In genomic region chr10:71448146-71448545, GRCh38 we compare ENCODE assay signal across 15 cellular contexts. TPM values are rescaled to one million over a fixed set of nuclear protein-coding genes. Genes with fewer than 3 reads are reported as not detected.
A peak's percentile ranks its signal among the peaks of the same experiment; 100 is the strongest.
DNase-seq lines count a peak whose midpoint lies in the region; TF ChIP-seq lines count a peak whose summit lies in the region.
"Had no signal": no experiment of that assay in that cellular context is flagged by ENCODE, and none has a peak within 500 bp of the region (broad histone marks: within the 10 kb centered on the region; RNA-seq: fewer than 3 reads in every experiment).

No MANE protein-coding gene starts in this region.

- no peak overlapping the region for H3K9ac ChIP-seq in neuronal stem cell (ENCODE audit: low read depth, low read length, poor library complexity)

- H3K4ac ChIP-seq in neuronal stem cell (ENCODE audit: low read length), result no peak overlapping the region

- H2BK5ac ChIP-seq in neuronal stem cell (ENCODE audit: low read length), result no peak overlapping the region

- peaks cover 0 to 2% of the 10 kb centered on the region in 2 donors for H3K9me3 ChIP-seq in neuronal stem cell (replicated peaks in 1 of 2; ENCODE audit: control insufficient read depth in 2 of 2, insufficient read depth in 1 of 2, low read depth in 1 of 2, low read length in 2 of 2)
- H3K9me3 ChIP-seq: A549, BE2C had no signal

- no peaks in the 10 kb centered on the region for H3K79me1 ChIP-seq in neuronal stem cell (ENCODE audit: low read depth, low read length)

- no CpG with 5 or more reads among the region's 9 CpGs for WGBS in neuronal stem cell (ENCODE audit: extremely low coverage in 2 of 2, insufficient read length in 2 of 2, insufficient replicate concordance in 1 of 2), 2 donors

- H3K36me3 Mint-ChIP-seq in CD14-positive monocyte, result no peaks in the 10 kb centered on the region
- H3K36me3 Mint-ChIP-seq: CD8-positive, alpha-beta T cell had no signal

- H3K27ac ChIP-seq in neuronal stem cell (replicated peaks; ENCODE audit: low read length), result no peak overlapping the region
- H3K27ac ChIP-seq: A549, C4-2B had no signal

- no peak overlapping the region for H3K14ac ChIP-seq in neuronal stem cell (ENCODE audit: low read length)

- H3K4me1 ChIP-seq in neuronal stem cell (ENCODE audit: control insufficient read depth in 2 of 2, insufficient read depth in 1 of 2, low read depth in 1 of 2, low read length in 2 of 2), result peaks cover 0 to 4% of the 10 kb centered on the region in 2 donors
- H3K4me1 ChIP-seq: A549, BE2C had no signal

- peaks cover 2 to 6% (median 2%) of the 10 kb centered on the region in 3 donors for H3K27me3 Mint-ChIP-seq in CD14-positive monocyte (ENCODE audit: low read depth in 3 of 3)

- no peak overlapping the region for H2BK120ac ChIP-seq in neuronal stem cell (ENCODE audit: low read depth, low read length)

- no peak overlapping the region for H3K4me3 Mint-ChIP-seq in CD14-positive monocyte
- H3K4me3 Mint-ChIP-seq: CD8-positive, alpha-beta T cell; GM23338; H9 had no signal

- H3K36me3 ChIP-seq in neuronal stem cell (replicated peaks in 1 of 2; ENCODE audit: control insufficient read depth in 2 of 2, insufficient read depth in 2 of 2, low read length in 2 of 2), result no peaks in the 10 kb centered on the region
- H3K36me3 ChIP-seq: BE2C had no signal

- no peak overlapping the region for H2BK12ac ChIP-seq in neuronal stem cell (ENCODE audit: low read length)

- no peak overlapping the region for H2AFZ ChIP-seq in neuronal stem cell (ENCODE audit: low read length)
- H2AFZ ChIP-seq: GM23338 had no signal

- peak overlapping the region; percentile 32 for H2AK5ac ChIP-seq in neuronal stem cell (ENCODE audit: low read depth, low read length)

- intact Hi-C loops in CD14-positive monocyte (cut with micrococcal nuclease), result no loop called here

- DNase-seq in NCI-H1092 (lab: John Stamatoyannopoulos, UW) (peak; percentile 48), NCI-H1092 treated with DMSO at 0.1 percent for 48 hours (lab: John Stamatoyannopoulos, UW) (peak; percentile 51), NCI-H510A (lab: John Stamatoyannopoulos, UW) (peak; percentile 55), neuronal stem cell (ENCODE audit: low spot score) (no peak), NCI-H446 treated with DMSO at 0.1 percent for 48 hours (lab: John Stamatoyannopoulos, UW) (no peak), CD14-positive monocyte (ENCODE audit: low spot score) (no peak)
- DNase-seq: BE2C, COR-L47, DND-41, GDM1, H9 had no signal

- H3K18ac ChIP-seq in neuronal stem cell (ENCODE audit: low read length), result peak overlapping the region; percentile 42

- H2BK15ac ChIP-seq in neuronal stem cell (ENCODE audit: low read length), result no peak overlapping the region

- H3K27me3 ChIP-seq in neuronal stem cell (ENCODE audit: control insufficient read depth in 3 of 3, insufficient read depth in 3 of 3, low read depth in 1 of 3, low read length in 3 of 3), result peaks cover 0 to 10% (median 0%) of the 10 kb centered on the region in 3 experiments
- H3K27me3 ChIP-seq: BE2C had no signal

- no peak overlapping the region for H3K23ac ChIP-seq in neuronal stem cell (ENCODE audit: low read depth, low read length, poor library complexity)

- H4K8ac ChIP-seq in neuronal stem cell (ENCODE audit: low read depth, low read length), result no peak overlapping the region

- no peak overlapping the region for H3K4me2 ChIP-seq in neuronal stem cell (ENCODE audit: insufficient read depth, low read length, poor library complexity, severe bottlenecking)
- H3K4me2 ChIP-seq: A549, GM23338 had no signal

- H3K4me3 ChIP-seq in neuronal stem cell (ENCODE audit: low read length in 2 of 2), result no peak overlapping the region
- H3K4me3 ChIP-seq: A549, GM23338 had no signal

- H3K4me1 Mint-ChIP-seq in CD14-positive monocyte, result no peaks in the 10 kb centered on the region

- TF ChIP-seq CTCF in CD14-positive monocyte (IDR thresholded peaks at IDR 0.05), result no peak

- no peak overlapping the region for H4K91ac ChIP-seq in neuronal stem cell (ENCODE audit: low read depth, low read length, poor library complexity)

- no peak overlapping the region for H3K27ac Mint-ChIP-seq in CD14-positive monocyte
- H3K27ac Mint-ChIP-seq: CD8-positive, alpha-beta T cell; GM23338; H9 had no signal

- H3K9me3 Mint-ChIP-seq in CD14-positive monocyte, result peaks cover 0 to 2% (median 0%) of the 10 kb centered on the region in 7 donors
- H3K9me3 Mint-ChIP-seq: CD8-positive, alpha-beta T cell; GM23338; H9 had no signal

RNA-seq across cellular contexts. Expression of gene CDH23, which starts 51.4 kb away (rescaled TPM):
- polyA plus RNA-seq in neuronal stem cell (2013, experiment 1 of 2), result 1.6 TPM
- polyA plus RNA-seq in neuronal stem cell (2013, experiment 2 of 2), result 1.8 TPM
- polyA plus RNA-seq in CD14-positive monocyte, result 10 to 100 TPM in 1 of 2 donors, 1 to 10 TPM in 1; 8.2 to 10.5 TPM

Comparison
In these comparisons a context has a peak if more than half of its experiments do, and no peak if none do; other contexts are left out.
1. DNase-seq: peak in NCI-H1092 (single experiment), NCI-H1092 treated with DMSO at 0.1 percent for 48 hours (single experiment) and NCI-H510A (single experiment); none in neuronal stem cell (single experiment), NCI-H446 treated with DMSO at 0.1 percent for 48 hours (single experiment) and CD14-positive monocyte (single experiment).